8 cellular contexts compared by ENCODE assay signal in the genomic region with DNA sequence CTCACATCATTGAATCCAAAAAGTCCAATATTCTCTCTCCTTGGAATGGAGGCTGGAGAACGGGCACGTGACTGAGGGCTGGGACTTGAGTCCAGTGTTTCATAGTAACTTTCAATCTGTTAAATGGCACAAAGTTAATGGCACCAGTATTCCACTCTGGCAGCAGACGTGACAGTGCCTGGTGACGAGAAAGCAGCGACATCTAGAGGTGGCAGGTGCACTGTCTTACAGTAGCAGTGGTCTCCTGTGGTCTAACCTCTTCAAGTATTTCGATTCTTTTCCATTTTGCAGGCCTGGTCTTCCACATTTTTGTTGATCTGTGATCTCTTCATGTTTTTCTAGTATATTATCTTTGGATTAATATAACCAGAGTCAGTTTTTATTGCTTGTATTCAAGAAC.
DNase-seq lines count a peak whose midpoint lies in the region; FAIRE-seq and TF ChIP-seq lines count a peak whose summit lies in the region.
"Had no signal": no experiment of that assay in that cellular context is flagged by ENCODE, and none has a peak within 500 bp of the region (broad histone marks: within the 10 kb centered on the region; RNA-seq: fewer than 3 reads in every experiment).

No MANE protein-coding gene starts in this region.

- H3K27ac Mint-ChIP-seq in CD14-positive monocyte: no peak overlapping the region

- peak; percentile 12 for DNase-seq in GM18507 (ENCODE audit: extremely low spot score, insufficient read length, low read depth)
- peak; percentile 46 for DNase-seq in NCI-H69 (lab: John Stamatoyannopoulos, UW)
- peak; percentile 71 for DNase-seq in islet precursor cell
- no peak for DNase-seq in esophagus squamous epithelium (lab: John Stamatoyannopoulos, UW)
- DNase-seq in CD14-positive monocyte (ENCODE audit: low spot score): no peak
- DNase-seq in DMS79 treated with DMSO at 0.1 percent for 48 hours (lab: John Stamatoyannopoulos, UW): no peak

- POLR2A ChIA-PET in HEK293 (lab: Yijun Ruan, JAX): no interaction called here

- peaks cover 0 to 2% (median 0%) of the 10 kb centered on the region in 3 donors for H3K27me3 Mint-ChIP-seq in CD14-positive monocyte (ENCODE audit: low read depth in 3 of 3)

- H3K4me1 ChIP-seq in HEK293 (ENCODE audit: control insufficient read depth, insufficient read depth, low read length) (no peaks in the 10 kb centered on the region), esophagus squamous epithelium (no peaks in the 10 kb centered on the region)

- no peak for TF ChIP-seq POLR2A in esophagus squamous epithelium (IDR thresholded peaks at IDR 0.05)

- no peaks in the 10 kb centered on the region for H3K36me3 Mint-ChIP-seq in CD14-positive monocyte

- H3K9me3 Mint-ChIP-seq in CD14-positive monocyte: peaks cover 0 to 4% (median 0%) of the 10 kb centered on the region in 7 donors

- H3K27me3 ChIP-seq in esophagus squamous epithelium: peaks cover 0 to 4% (median 0%) of the 10 kb centered on the region in 4 donors

- WGBS in esophagus squamous epithelium, 2 donors: 81% methylated on average over 6 of the region's 6 CpGs

- H3K27ac ChIP-seq in HEK293 (ENCODE audit: extremely low read depth, low read depth, low read length) (no peak overlapping the region), esophagus squamous epithelium (no peak overlapping the region)

- H3K4me3 ChIP-seq in HEK293 (ENCODE audit: low read depth, low read length) (no peak overlapping the region), esophagus squamous epithelium (no peak overlapping the region)

- FAIRE-seq in GM18507 (lab: Jason Lieb, UNC): peak; percentile 75
- FAIRE-seq: TTC549 had no signal

- no peaks in the 10 kb centered on the region for H3K9me3 ChIP-seq in HEK293 (ENCODE audit: control insufficient read depth, insufficient read depth, low read depth, low read length)
- no peaks in the 10 kb centered on the region for H3K9me3 ChIP-seq in esophagus squamous epithelium

- intact Hi-C loops in esophagus squamous epithelium (cut with DNase I): no loop called here
- intact Hi-C loops in CD14-positive monocyte (cut with micrococcal nuclease): no loop called here

- H3K36me3 ChIP-seq in HEK293 (ENCODE audit: control insufficient read depth in 2 of 2, insufficient read depth in 1 of 2, low read length in 2 of 2): no peaks in the 10 kb centered on the region
- H3K36me3 ChIP-seq in esophagus squamous epithelium: no peaks in the 10 kb centered on the region

- no peak for TF ChIP-seq CTCF in HEK293 (tag by site-specific recombination; IDR thresholded peaks at IDR 0.05)
- peak in 1 of 6 experiments; percentile 4 for TF ChIP-seq CTCF in esophagus squamous epithelium (IDR thresholded peaks at IDR 0.05)
- no peak for TF ChIP-seq CTCF in CD14-positive monocyte (IDR thresholded peaks at IDR 0.05)

- CTCF ChIA-PET in HEK293 (lab: Yijun Ruan, JAX): no interaction called here

- no peaks in the 10 kb centered on the region for H3K4me1 Mint-ChIP-seq in CD14-positive monocyte

- H3K4me3 Mint-ChIP-seq in CD14-positive monocyte: no peak overlapping the region

TF ChIP-seq in HEK293, 187 proteins besides CTCF, POLR2A, EP300 and RAD21:
- TF ChIP-seq ZNF654 (tag by site-specific recombination; IDR thresholded peaks at IDR 0.05; ENCODE audit: low read depth) (peak; percentile 8; the same call in 1 of the 2 replicates), ZNF48 (tag by site-specific recombination; IDR thresholded peaks at IDR 0.05) (no peak), PRDM1 (tag by site-specific recombination; IDR thresholded peaks at IDR 0.05) (no peak)
- TF ChIP-seq, protein P1, sequence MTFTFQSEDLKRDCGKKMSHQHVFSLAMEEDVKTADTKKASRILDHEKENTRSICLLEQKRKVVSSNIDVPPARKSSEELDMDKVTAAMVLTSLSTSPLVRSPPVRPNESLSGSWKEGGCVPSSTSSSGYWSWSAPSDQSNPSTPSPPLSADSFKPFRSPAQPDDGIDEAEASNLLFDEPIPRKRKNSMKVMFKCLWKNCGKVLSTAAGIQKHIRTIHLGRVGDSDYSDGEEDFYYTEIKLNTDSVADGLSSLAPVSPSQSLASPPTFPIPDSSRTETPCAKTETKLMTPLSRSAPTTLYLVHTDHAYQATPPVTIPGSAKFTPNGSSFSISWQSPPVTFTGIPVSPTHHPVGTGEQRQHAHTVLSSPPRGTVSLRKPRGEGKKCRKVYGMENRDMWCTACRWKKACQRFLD (tag by site-specific recombination; IDR thresholded peaks at IDR 0.05): no peak

Comparison
In these comparisons a context has a peak if more than half of its experiments do, and no peak if none do; other contexts are left out.
1. DNase-seq: peak in GM18507 (single experiment), NCI-H69 (single experiment) and islet precursor cell (single experiment); none in esophagus squamous epithelium (single experiment), CD14-positive monocyte (single experiment) and DMS79 treated with DMSO at 0.1 percent for 48 hours (single experiment).